ENCODE assay signal across 11 cellular contexts in the genomic region with DNA sequence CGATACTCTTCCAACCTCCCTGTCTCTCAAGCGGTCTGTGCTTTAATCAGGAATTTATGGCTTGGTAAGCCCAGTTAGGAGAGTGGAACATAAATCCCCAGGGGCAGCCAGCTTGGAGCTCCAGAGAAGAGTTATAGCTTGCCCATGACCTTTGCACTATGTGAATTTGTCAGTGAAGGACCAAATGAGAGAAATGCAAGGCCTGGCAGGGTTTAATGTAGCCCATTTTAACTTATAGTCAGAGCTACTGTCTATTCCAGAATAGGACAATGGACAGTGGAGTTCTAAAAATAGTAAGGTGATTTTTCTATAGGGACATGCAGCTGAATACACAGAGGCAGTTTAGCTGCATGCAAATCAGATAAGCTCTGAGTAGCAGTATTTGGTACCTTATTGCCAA.
DNase-seq lines count a peak whose midpoint lies in the region; ATAC-seq and TF ChIP-seq lines count a peak whose summit lies in the region.
"Had no signal": no experiment of that assay in that cellular context is flagged by ENCODE, and none has a peak within 500 bp of the region (broad histone marks: within the 10 kb centered on the region; RNA-seq: fewer than 3 reads in every experiment).

No MANE protein-coding gene starts in this region.

- no peaks in the 10 kb centered on the region for H3K36me3 ChIP-seq in IMR-90 (ENCODE audit: control insufficient read depth, insufficient read depth, low read length)
- H3K36me3 ChIP-seq in ascending aorta = no peaks in the 10 kb centered on the region
- no peaks in the 10 kb centered on the region for H3K36me3 ChIP-seq in left lung
- no peaks in the 10 kb centered on the region for H3K36me3 ChIP-seq in subcutaneous abdominal adipose tissue (ENCODE audit: control insufficient read depth in 5 of 5, insufficient read depth in 5 of 5, low read length in 5 of 5)

- peak overlapping the region; percentile 83; the same call in 1 of the 2 replicates for H2AK5ac ChIP-seq in IMR-90 (ENCODE audit: low read depth, low read length)

- no TSS peak for BruUV-seq in IMR-90 (replicated peaks; lab: Mats Ljungman, UMichigan)

- H2BK20ac ChIP-seq in IMR-90 (ENCODE audit: low read depth, low read length) = peak overlapping the region; percentile 95

- no peaks in the 10 kb centered on the region for H4K20me1 ChIP-seq in IMR-90 (ENCODE audit: insufficient read depth, low read length)

- peak overlapping the region; percentile 20; the same call in 1 of the 2 replicates for H3K56ac ChIP-seq in IMR-90 (ENCODE audit: extremely low read depth, insufficient read depth, low read length)

- peak overlapping the region; percentile 91 for H3K18ac ChIP-seq in IMR-90 (ENCODE audit: low read depth, low read length)

- no CpG with 5 or more reads among the region's 2 CpGs for WGBS in IMR-90 (ENCODE audit: extremely low coverage in 2 of 2, insufficient read length in 1 of 2), 2 experiments

- peaks cover 5 to 14% of the 10 kb centered on the region in 2 experiments; a peak in 2 of 4 replicates for H3K79me1 ChIP-seq in IMR-90 (ENCODE audit: low read depth in 1 of 2, low read length in 2 of 2)

- TF ChIP-seq POLR2A in IMR-90 (IDR thresholded peaks at IDR 0.05; ENCODE audit: low read depth, low read length) = no peak

- peak overlapping the region; percentile 90 for H3K14ac ChIP-seq in IMR-90 (replicated peaks; ENCODE audit: low read depth, low read length)

- H3K23ac ChIP-seq in IMR-90 (ENCODE audit: low read depth, low read length) = peak overlapping the region; percentile 87

- ATAC-seq in IMR-90 (ENCODE audit: low read depth) (no peak), left lung (no peak)
- ATAC-seq: GM23338; stimulated activated naive B cell treated with anti-CD40 and anti-IgM and Interleukin-4, amounts not matched to agents 10 μg/mL and 1 μg/mL and 100 μg/mL, for 72 hours had no signal

- TF ChIP-seq RAD21 in IMR-90 (IDR thresholded peaks at IDR 0.05; ENCODE audit: low read length) = no peak

- peak overlapping the region; percentile 39; the same call in 1 of the 2 replicates for H3K4me2 ChIP-seq in IMR-90 (ENCODE audit: low read depth, low read length)
- H3K4me2 ChIP-seq: GM23338 had no signal

- H3K9ac ChIP-seq in IMR-90 (ENCODE audit: low read depth, low read length) (no peak overlapping the region), subcutaneous abdominal adipose tissue (ENCODE audit: low read length in 5 of 5) (no peak overlapping the region)

- peak overlapping the region; percentile 87 for H3K4ac ChIP-seq in IMR-90 (ENCODE audit: low read depth, low read length)

- no peaks in the 10 kb centered on the region for H3K27me3 ChIP-seq in IMR-90 (ENCODE audit: control insufficient read depth, insufficient read depth, low read length)
- no peaks in the 10 kb centered on the region for H3K27me3 ChIP-seq in ascending aorta
- no peaks in the 10 kb centered on the region for H3K27me3 ChIP-seq in left lung
- no peaks in the 10 kb centered on the region for H3K27me3 ChIP-seq in subcutaneous abdominal adipose tissue (ENCODE audit: control insufficient read depth in 5 of 5, insufficient read depth in 4 of 5, low read length in 5 of 5)

- H3K27ac ChIP-seq in IMR-90 (ENCODE audit: insufficient read depth, low read length) (peak overlapping the region; percentile 27; the same call in 1 of the 2 replicates), ascending aorta (peak overlapping the region; percentile 88 to 89), left lung (peak overlapping the region; percentile 49 to 87), subcutaneous abdominal adipose tissue (ENCODE audit: low read depth, low read length) (peak overlapping the region; percentile 98)

- CTCF ChIA-PET in IMR-90 (lab: Yijun Ruan, JAX) = interaction anchor here (0.5 kb wide), 1 partner anchor 132 kb away, joined by 5 read pairs; no protein-coding TSS in a partner anchor

- peak overlapping the region; percentile 63 to 82; a peak in 3 of 4 replicates for H4K8ac ChIP-seq in IMR-90 (ENCODE audit: low read depth in 2 of 2, low read length in 2 of 2)

- no peak overlapping the region for H2AFZ ChIP-seq in IMR-90 (replicated peaks; ENCODE audit: low read length, poor library complexity)

- POLR2A ChIA-PET in IMR-90 (lab: Charles Lee; ENCODE audit: unreplicated experiment) = no interaction called here

- TF ChIP-seq CTCF in IMR-90 (conservative IDR thresholded peaks at IDR 0.05; ENCODE audit: low read depth, low read length) (no peak), ascending aorta (IDR thresholded peaks at IDR 0.05) (no peak), left lung (IDR thresholded peaks at IDR 0.05) (no peak), GM13976 (IDR thresholded peaks at IDR 0.05; ENCODE audit: borderline replicate concordance, control extremely low read depth, extremely low read depth, insufficient read depth, missing control alignments) (no peak)

- peak overlapping the region; percentile 70 for H4K5ac ChIP-seq in IMR-90 (ENCODE audit: low read depth, low read length)

- H3K9me3 ChIP-seq in IMR-90 (ENCODE audit: control insufficient read depth, insufficient read depth, low read length) (no peaks in the 10 kb centered on the region), ascending aorta (no peaks in the 10 kb centered on the region), left lung (peaks cover 0 to 2% of the 10 kb centered on the region in 2 donors), subcutaneous abdominal adipose tissue (ENCODE audit: control insufficient read depth in 5 of 5, low read length in 5 of 5) (no peaks in the 10 kb centered on the region)

- DNase-seq in IMR-90 (peak; percentile 33), ascending aorta (ENCODE audit: low spot score in 2 of 2) (no peak), left lung (no peak), NCI-H69 (lab: John Stamatoyannopoulos, UW) (no peak), GM13976 (ENCODE audit: low spot score) (no peak), GDM1 (lab: John Stamatoyannopoulos, UW) (no peak)
- no peak for DNase-seq in activated naive CD4-positive, alpha-beta T cell treated with Interleukin-2 at 50 U/mL for 16 hours
- DNase-seq: NCI-H510A treated with DMSO at 0.1 percent for 48 hours; stimulated activated naive B cell treated with anti-CD40 and anti-IgM and Interleukin-4, amounts not matched to agents 10 μg/mL and 1 μg/mL and 100 μg/mL, for 72 hours had no signal

- peak overlapping the region; percentile 96 for H4K91ac ChIP-seq in IMR-90 (ENCODE audit: insufficient read depth, low read depth, low read length)

- in situ Hi-C loops in IMR-90 (cut with MboI; ENCODE audit: low sequenced_read_pairs) = no loop called here
- in situ Hi-C loops in GM13976 (cut with MboI; ENCODE audit: low sequenced_read_pairs, unreplicated experiment) = no loop called here

- H2BK15ac ChIP-seq in IMR-90 (ENCODE audit: low read depth, low read length) = peak overlapping the region; percentile 97

- H3K9me1 ChIP-seq in IMR-90 (ENCODE audit: insufficient read depth, low read length) = peaks cover 6% of the 10 kb centered on the region

- peak overlapping the region; percentile 99 for H2BK120ac ChIP-seq in IMR-90 (ENCODE audit: low read depth, low read length)

- no peak overlapping the region for H3K4me3 ChIP-seq in IMR-90 (ENCODE audit: insufficient read depth, low read depth, low read length)
- no peak overlapping the region for H3K4me3 ChIP-seq in ascending aorta
- H3K4me3 ChIP-seq in left lung = no peak overlapping the region
- H3K4me3 ChIP-seq in subcutaneous abdominal adipose tissue (ENCODE audit: low read depth in 1 of 5, low read length in 5 of 5) = no peak overlapping the region
- H3K4me3 ChIP-seq: GM23338 had no signal

- intact Hi-C loops in IMR-90 (cut with micrococcal nuclease) (loop anchor here (5.0 kb wide), 1 partner anchor 70 kb away; no protein-coding TSS in a partner anchor), ascending aorta (cut with DNase I) (loop anchor here (5.0 kb wide), 3 partner anchors 40 to 225 kb away; no protein-coding TSS in a partner anchor), left lung (cut with DNase I) (loop anchor here in 1 of 2 donors (10.0 kb wide), 1 partner anchor 178 kb away; no protein-coding TSS in a partner anchor)

- dilution Hi-C loops in IMR-90 (cut with HindIII; ENCODE audit: low sequenced_read_pairs, unreplicated experiment) = no loop called here

- no peak overlapping the region for H2AK9ac ChIP-seq in IMR-90 (replicated peaks; ENCODE audit: low read depth, low read length, poor library complexity)

- peaks cover 24% of the 10 kb centered on the region for H3K4me1 ChIP-seq in IMR-90 (ENCODE audit: control insufficient read depth, insufficient read depth, low read length)
- peaks cover 5 to 48% of the 10 kb centered on the region in 2 donors for H3K4me1 ChIP-seq in ascending aorta
- peaks cover 35 to 40% of the 10 kb centered on the region in 2 donors for H3K4me1 ChIP-seq in left lung
- peaks cover 15 to 59% (median 48%) of the 10 kb centered on the region in 5 donors for H3K4me1 ChIP-seq in subcutaneous abdominal adipose tissue (ENCODE audit: control insufficient read depth in 5 of 5, insufficient read depth in 5 of 5, low read length in 5 of 5)

- H2BK5ac ChIP-seq in IMR-90 (ENCODE audit: low read depth, low read length, poor library complexity, severe bottlenecking) = peak overlapping the region; percentile 90

TF ChIP-seq in IMR-90, 13 proteins besides CTCF, POLR2A, EP300 and RAD21 (continues in another document):
- TF ChIP-seq FOS (IDR thresholded peaks at IDR 0.05; ENCODE audit: low read depth, low read length) (no peak), MAZ (IDR thresholded peaks at IDR 0.05; ENCODE audit: borderline replicate concordance, low read depth, low read length) (no peak), SMC3 (IDR thresholded peaks at IDR 0.05; ENCODE audit: low read depth, low read length) (no peak), CEBPB (IDR thresholded peaks at IDR 0.05; ENCODE audit: low read depth, low read length) (no peak), MAFK (IDR thresholded peaks at IDR 0.05; ENCODE audit: low read depth, low read length) (no peak), RFX5 (IDR thresholded peaks at IDR 0.05; ENCODE audit: low read depth, low read length) (no peak), CHD1 (IDR thresholded peaks at IDR 0.05; ENCODE audit: low read depth, low read length) (no peak), NFE2L2 (IDR thresholded peaks at IDR 0.05; ENCODE audit: low read depth, low read length) (no peak), RCOR1 (IDR thresholded peaks at IDR 0.05; ENCODE audit: insufficient replicate concordance, low read length) (no peak), MXI1 (IDR thresholded peaks at IDR 0.05; ENCODE audit: borderline replicate concordance, low read depth, low read length) (no peak)
- TF ChIP-seq, protein P1, sequence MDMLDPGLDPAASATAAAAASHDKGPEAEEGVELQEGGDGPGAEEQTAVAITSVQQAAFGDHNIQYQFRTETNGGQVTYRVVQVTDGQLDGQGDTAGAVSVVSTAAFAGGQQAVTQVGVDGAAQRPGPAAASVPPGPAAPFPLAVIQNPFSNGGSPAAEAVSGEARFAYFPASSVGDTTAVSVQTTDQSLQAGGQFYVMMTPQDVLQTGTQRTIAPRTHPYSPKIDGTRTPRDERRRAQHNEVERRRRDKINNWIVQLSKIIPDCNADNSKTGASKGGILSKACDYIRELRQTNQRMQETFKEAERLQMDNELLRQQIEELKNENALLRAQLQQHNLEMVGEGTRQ (IDR thresholded peaks at IDR 0.05; ENCODE audit: low read depth, low read length) = no peak

Comparison
In these comparisons a context has a peak if more than half of its experiments do, and no peak if none do; other contexts are left out.
1. H3K27ac ChIP-seq: peak in every context shown above with its lines; median percentile 98 in subcutaneous abdominal adipose tissue; 88 in ascending aorta; 68 in left lung; 27 in IMR-90.